10 cellular contexts compared by ENCODE assay signal in the genomic region with DNA sequence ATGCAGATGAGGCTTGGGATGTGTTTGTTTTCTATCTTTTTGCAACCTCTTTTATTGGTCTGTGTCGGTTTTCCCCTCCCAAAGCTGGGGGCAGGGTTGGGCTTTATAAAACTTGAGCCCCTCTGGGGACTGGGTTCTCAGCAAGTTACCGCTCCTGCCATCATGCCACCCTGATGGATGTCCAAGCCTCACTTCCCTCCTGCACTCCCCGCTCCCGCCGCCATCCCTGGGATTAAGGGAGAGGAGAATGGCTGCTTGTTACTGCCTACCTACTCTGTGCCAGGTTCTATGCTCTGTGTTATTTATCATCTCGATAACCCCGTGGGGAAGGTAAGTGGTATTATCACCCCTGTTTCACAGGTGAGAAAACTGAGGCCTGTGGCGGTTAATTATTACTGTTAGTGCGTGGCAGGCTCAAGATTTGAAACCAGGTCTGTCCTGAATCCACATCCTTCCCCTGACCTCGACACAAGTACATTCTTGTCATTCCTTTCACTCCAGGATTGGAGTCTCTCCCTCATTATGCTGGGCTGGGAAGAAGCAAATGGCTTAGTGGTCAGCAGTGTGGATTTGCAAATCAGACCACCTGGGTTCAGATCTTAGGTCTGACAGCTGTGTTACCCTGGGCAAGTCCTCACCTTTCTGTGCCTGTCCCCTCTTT. TPM values are rescaled to one million over a fixed set of nuclear protein-coding genes. Genes with fewer than 3 reads are reported as not detected.
A peak's percentile ranks its signal among the peaks of the same experiment; 100 is the strongest.
DNase-seq lines count a peak whose midpoint lies in the region; ATAC-seq and TF ChIP-seq lines count a peak whose summit lies in the region.
"Had no signal": no experiment of that assay in that cellular context is flagged by ENCODE, and none has a peak within 500 bp of the region (broad histone marks: within the 10 kb centered on the region; RNA-seq: fewer than 3 reads in every experiment).

No MANE protein-coding gene starts in this region.

- H3K4me2 ChIP-seq in GM23338: peak overlapping the region; percentile 69; the same call in 1 of the 2 replicates

- H3K4me3 ChIP-seq in GM23338 (peak overlapping the region; percentile 82; the same call in 1 of the 2 replicates), choroid plexus epithelial cell (ENCODE audit: low read depth, low read length) (no peak overlapping the region)

- peak overlapping the region; percentile 30 for H3K4me3 Mint-ChIP-seq in GM23338
- H3K4me3 Mint-ChIP-seq in naive thymus-derived CD8-positive, alpha-beta T cell: peak overlapping the region in 1 of 10 donors; percentile 40

- no peak overlapping the region for H2AFZ ChIP-seq in GM23338

- H3K4me1 ChIP-seq in GM23338 (ENCODE audit: insufficient read depth): peaks cover 22% of the 10 kb centered on the region

- peaks cover 8% of the 10 kb centered on the region for H4K20me1 ChIP-seq in GM23338 (replicated peaks; ENCODE audit: insufficient read depth)

- peaks cover 44% of the 10 kb centered on the region for H3K79me2 ChIP-seq in GM23338 (replicated peaks; ENCODE audit: insufficient read depth)

- no peaks in the 10 kb centered on the region for H3K9me3 Mint-ChIP-seq in GM23338
- H3K9me3 Mint-ChIP-seq in naive thymus-derived CD8-positive, alpha-beta T cell: no peaks in the 10 kb centered on the region

- H3K4me1 Mint-ChIP-seq in GM23338: peaks cover 42% of the 10 kb centered on the region
- peaks cover 23 to 48% (median 40%) of the 10 kb centered on the region in 4 donors for H3K4me1 Mint-ChIP-seq in naive thymus-derived CD8-positive, alpha-beta T cell

- peak overlapping the region; percentile 84 for H3K27ac ChIP-seq in GM23338 (ENCODE audit: low read depth)

- DNase-seq in A172 (ENCODE audit: low spot score) (peak; percentile 29), GM23338 (ENCODE audit: low spot score) (peak; percentile 66), choroid plexus epithelial cell (ENCODE audit: low read depth) (peak; percentile 64), foreskin melanocyte (no peak), GM10266 (ENCODE audit: extremely low spot score) (no peak), kidney glomerular epithelial cell (lab: John Stamatoyannopoulos, UW) (no peak), NCI-H2227 treated with DMSO at 0.1 percent for 48 hours (lab: John Stamatoyannopoulos, UW) (no peak)
- DNase-seq in naive thymus-derived CD8-positive, alpha-beta T cell: no peak
- DNase-seq: T-helper 9 cell had no signal

- no peaks in the 10 kb centered on the region for H3K9me2 ChIP-seq in GM23338 (ENCODE audit: insufficient read depth)

- no peaks in the 10 kb centered on the region for H3F3A ChIP-seq in GM23338 (replicated peaks; ENCODE audit: low read depth)

- H3K27me3 Mint-ChIP-seq in GM23338 (ENCODE audit: insufficient read depth, low read depth, poor library complexity): peaks cover 26% of the 10 kb centered on the region
- H3K27me3 Mint-ChIP-seq in naive thymus-derived CD8-positive, alpha-beta T cell: no peaks in the 10 kb centered on the region
- H3K27me3 Mint-ChIP-seq: B cell had no signal

- peak overlapping the region; percentile 74; the same call in 1 of the 2 replicates for H3K27ac Mint-ChIP-seq in GM23338
- H3K27ac Mint-ChIP-seq in naive thymus-derived CD8-positive, alpha-beta T cell: peak overlapping the region in 6 of 10 donors; percentile 10 to 85 (median 36)
- H3K27ac Mint-ChIP-seq: B cell had no signal

- no peaks in the 10 kb centered on the region for H3K27me3 ChIP-seq in GM23338 (ENCODE audit: insufficient read depth)

- ATAC-seq in GM23338: peak; percentile 14
- ATAC-seq in naive thymus-derived CD8-positive, alpha-beta T cell: no peak

- POLR2A ChIA-PET in naive thymus-derived CD8-positive, alpha-beta T cell (lab: Charles Lee): interaction anchor here (0.6 kb wide), 2 partner anchors 300 to 303 kb away, joined by 3 read pairs; no protein-coding TSS in a partner anchor

- peaks cover 19% of the 10 kb centered on the region for H3K36me3 ChIP-seq in GM23338 (ENCODE audit: insufficient read depth)

- peaks cover 86% of the 10 kb centered on the region for H3K36me3 Mint-ChIP-seq in GM23338 (ENCODE audit: low read depth)
- H3K36me3 Mint-ChIP-seq in naive thymus-derived CD8-positive, alpha-beta T cell: peaks cover 2 to 50% (median 8%) of the 10 kb centered on the region in 3 donors

- TF ChIP-seq CTCF in GM23338 (conservative IDR thresholded peaks at IDR 0.05; ENCODE audit: low read depth in 2 of 2): no peak
- TF ChIP-seq CTCF in choroid plexus epithelial cell (conservative IDR thresholded peaks at IDR 0.05; ENCODE audit: low read depth, low read length): no peak
- no peak for TF ChIP-seq CTCF in GM10266 (IDR thresholded peaks at IDR 0.05; ENCODE audit: control insufficient read depth, insufficient read depth, low read depth, missing control alignments)

TF ChIP-seq in GM23338, 12 proteins besides CTCF, POLR2A, EP300 and RAD21 (continues in another document):
- no peak for TF ChIP-seq ETS1 (IDR thresholded peaks at IDR 0.05)
- TF ChIP-seq NANOG (IDR thresholded peaks at IDR 0.05; ENCODE audit: borderline replicate concordance): no peak
- no peak for TF ChIP-seq POLR2AphosphoS5 (IDR thresholded peaks at IDR 0.05; ENCODE audit: low read depth)
- no peak for TF ChIP-seq REST (IDR thresholded peaks at IDR 0.05; ENCODE audit: unreplicated experiment)
- TF ChIP-seq CREB1 (CRISPR knock-in tag; IDR thresholded peaks at IDR 0.05; ENCODE audit: low read depth): no peak
- no peak for TF ChIP-seq EZH2 (IDR thresholded peaks at IDR 0.05; ENCODE audit: low read depth, unreplicated experiment)
- TF ChIP-seq ZNF114 (CRISPR knock-in tag; IDR thresholded peaks at IDR 0.05): no peak
- no peak for TF ChIP-seq STAT1 (IDR thresholded peaks at IDR 0.05; ENCODE audit: unreplicated experiment)

RNA-seq across cellular contexts. Expression of gene UBA1, which starts 4.5 kb away (rescaled TPM):
- 169 and 174 TPM in 2 replicates for total RNA-seq in A172 (2014; rRNA removed; shearing (Covaris generic))
- total RNA-seq in GM23338 (2014; rRNA removed; shearing (Covaris generic)): 344 and 377 TPM in 2 replicates
- 97.7 and 104 TPM in 2 replicates for polyA plus RNA-seq in GM23338 (2016; fragmentation: Nextera tagmentation; extraction: Ambion mirVana)
- total RNA-seq in naive thymus-derived CD8-positive, alpha-beta T cell: 100 to 1,000 TPM; 122 to 125 TPM
- 100 to 1,000 TPM; 156 to 176 (median 163) TPM for polyA plus RNA-seq in naive thymus-derived CD8-positive, alpha-beta T cell

RNA-seq across cellular contexts. Expression of gene CDK16, which starts 20.3 kb away (rescaled TPM):
- total RNA-seq in A172 (2014; rRNA removed; shearing (Covaris generic)): 106 and 110 TPM in 2 replicates
- total RNA-seq in GM23338 (2014; rRNA removed; shearing (Covaris generic)): 111 and 158 TPM in 2 replicates
- polyA plus RNA-seq in GM23338 (2016; fragmentation: Nextera tagmentation; extraction: Ambion mirVana): 55.9 and 58.9 TPM in 2 replicates
- total RNA-seq in naive thymus-derived CD8-positive, alpha-beta T cell: 10 to 100 TPM; 48.2 to 49.0 TPM
- 10 to 100 TPM in 1 of 3 donors, 1 to 10 TPM in 2; 3.1 to 13.6 (median 6.1) TPM for polyA plus RNA-seq in naive thymus-derived CD8-positive, alpha-beta T cell

RNA-seq across cellular contexts. Expression of gene USP11, which starts 34.7 kb away (rescaled TPM):
- 21.1 and 29.8 TPM in 2 replicates for total RNA-seq in A172 (2014; rRNA removed; shearing (Covaris generic))
- 61.9 and 65.1 TPM in 2 replicates for total RNA-seq in GM23338 (2014; rRNA removed; shearing (Covaris generic))
- 57.0 and 64.2 TPM in 2 replicates for polyA plus RNA-seq in GM23338 (2016; fragmentation: Nextera tagmentation; extraction: Ambion mirVana)
- 100 to 1,000 TPM; 191 to 195 TPM for total RNA-seq in naive thymus-derived CD8-positive, alpha-beta T cell
- polyA plus RNA-seq in naive thymus-derived CD8-positive, alpha-beta T cell: 100 to 1,000 TPM; 130 to 171 (median 137) TPM

RNA-seq across cellular contexts. Expression of gene RBM10, which starts 53.1 kb away (rescaled TPM):
- 42.6 and 48.8 TPM in 2 replicates for total RNA-seq in A172 (2014; rRNA removed; shearing (Covaris generic))
- 80.0 and 101 TPM in 2 replicates for total RNA-seq in GM23338 (2014; rRNA removed; shearing (Covaris generic))
- polyA plus RNA-seq in GM23338 (2016; fragmentation: Nextera tagmentation; extraction: Ambion mirVana): 38.9 and 39.5 TPM in 2 replicates
- 10 to 100 TPM; 52.3 to 55.0 TPM for total RNA-seq in naive thymus-derived CD8-positive, alpha-beta T cell
- polyA plus RNA-seq in naive thymus-derived CD8-positive, alpha-beta T cell: 10 to 100 TPM; 17.6 to 39.2 (median 27.9) TPM

RNA-seq across cellular contexts. Expression of gene NDUFB11, which starts 53.7 kb away (rescaled TPM):
- total RNA-seq in A172 (2014; rRNA removed; shearing (Covaris generic)): 85.8 and 120 TPM in 2 replicates
- total RNA-seq in GM23338 (2014; rRNA removed; shearing (Covaris generic)): 52.2 and 103 TPM in 2 replicates
- polyA plus RNA-seq in GM23338 (2016; fragmentation: Nextera tagmentation; extraction: Ambion mirVana): 238 and 247 TPM in 2 replicates
- total RNA-seq in naive thymus-derived CD8-positive, alpha-beta T cell: 10 to 100 TPM; 50.6 to 50.8 TPM
- 100 to 1,000 TPM; 171 to 185 (median 175) TPM for polyA plus RNA-seq in naive thymus-derived CD8-positive, alpha-beta T cell

Comparison
In these comparisons a context has a peak if more than half of its experiments do, and no peak if none do; other contexts are left out.
1. DNase-seq: peak in A172 (single experiment), GM23338 (single experiment) and choroid plexus epithelial cell (single experiment); none in naive thymus-derived CD8-positive, alpha-beta T cell (0 of 10), foreskin melanocyte (single experiment), GM10266 (single experiment), kidney glomerular epithelial cell (single experiment) and NCI-H2227 treated with DMSO at 0.1 percent for 48 hours (single experiment).